Comparison of ENCODE assay signal across 1 cellular context in the genomic region with DNA sequence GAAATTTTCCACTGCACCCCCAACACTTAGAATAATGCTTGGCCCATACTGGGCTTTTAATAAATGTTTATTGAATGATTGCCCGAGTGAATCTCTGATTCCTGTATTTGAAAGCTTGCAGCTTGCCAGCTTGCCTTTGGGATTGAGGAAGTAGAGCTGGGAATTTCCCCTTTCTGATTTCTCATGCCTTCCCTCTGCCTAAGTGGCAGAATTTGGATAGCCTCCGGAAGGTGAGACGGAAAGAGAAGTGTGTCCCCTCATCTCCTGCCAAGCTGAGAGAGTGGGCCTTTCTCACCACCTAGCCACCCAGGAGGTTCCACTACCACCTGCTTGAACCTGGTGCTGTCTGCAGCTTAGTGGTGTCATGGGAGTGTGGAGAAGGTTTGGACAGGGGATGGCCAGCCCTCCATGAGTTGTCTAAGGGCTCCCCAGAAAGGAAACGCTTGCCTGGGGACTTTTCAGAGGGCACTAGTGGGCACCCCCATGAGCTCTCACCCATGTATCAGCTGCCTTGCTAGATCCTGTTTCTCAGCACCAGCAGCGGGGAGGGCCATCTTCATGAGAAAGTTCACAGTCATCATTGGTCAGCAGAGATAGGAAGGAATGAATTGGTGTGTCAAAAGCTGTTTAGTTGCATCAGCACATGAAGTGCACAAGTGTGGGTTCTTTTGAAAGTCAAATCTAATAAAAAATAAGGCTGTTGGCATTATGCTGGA.
TF ChIP-seq lines count a peak whose summit lies in the region.

No MANE protein-coding gene starts in this region.

TF ChIP-seq in HepG2, 621 proteins besides CTCF, POLR2A, EP300 and RAD21:
- TF ChIP-seq THYN1 (CRISPR knock-in tag; IDR thresholded peaks at IDR 0.05; ENCODE audit: borderline replicate concordance, low read depth), result no peak
- TF ChIP-seq LCORL (IDR thresholded peaks at IDR 0.05), result no peak
- TF ChIP-seq LCORL (CRISPR knock-in tag; IDR thresholded peaks at IDR 0.05), result no peak
- TF ChIP-seq, protein P1, sequence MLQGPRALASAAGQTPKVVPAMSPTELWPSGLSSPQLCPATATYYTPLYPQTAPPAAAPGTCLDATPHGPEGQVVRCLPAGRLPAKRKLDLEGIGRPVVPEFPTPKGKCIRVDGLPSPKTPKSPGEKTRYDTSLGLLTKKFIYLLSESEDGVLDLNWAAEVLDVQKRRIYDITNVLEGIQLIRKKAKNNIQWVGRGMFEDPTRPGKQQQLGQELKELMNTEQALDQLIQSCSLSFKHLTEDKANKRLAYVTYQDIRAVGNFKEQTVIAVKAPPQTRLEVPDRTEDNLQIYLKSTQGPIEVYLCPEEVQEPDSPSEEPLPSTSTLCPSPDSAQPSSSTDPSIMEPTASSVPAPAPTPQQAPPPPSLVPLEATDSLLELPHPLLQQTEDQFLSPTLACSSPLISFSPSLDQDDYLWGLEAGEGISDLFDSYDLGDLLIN (CRISPR knock-in tag; IDR thresholded peaks at IDR 0.05; ENCODE audit: borderline replicate concordance), result no peak
- TF ChIP-seq, protein P2, sequence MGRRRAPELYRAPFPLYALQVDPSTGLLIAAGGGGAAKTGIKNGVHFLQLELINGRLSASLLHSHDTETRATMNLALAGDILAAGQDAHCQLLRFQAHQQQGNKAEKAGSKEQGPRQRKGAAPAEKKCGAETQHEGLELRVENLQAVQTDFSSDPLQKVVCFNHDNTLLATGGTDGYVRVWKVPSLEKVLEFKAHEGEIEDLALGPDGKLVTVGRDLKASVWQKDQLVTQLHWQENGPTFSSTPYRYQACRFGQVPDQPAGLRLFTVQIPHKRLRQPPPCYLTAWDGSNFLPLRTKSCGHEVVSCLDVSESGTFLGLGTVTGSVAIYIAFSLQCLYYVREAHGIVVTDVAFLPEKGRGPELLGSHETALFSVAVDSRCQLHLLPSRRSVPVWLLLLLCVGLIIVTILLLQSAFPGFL (CRISPR knock-in tag; IDR thresholded peaks at IDR 0.05), result no peak
- TF ChIP-seq PHB2 (IDR thresholded peaks at IDR 0.05; ENCODE audit: partially characterized antibody), result no peak
- TF ChIP-seq, protein P3, sequence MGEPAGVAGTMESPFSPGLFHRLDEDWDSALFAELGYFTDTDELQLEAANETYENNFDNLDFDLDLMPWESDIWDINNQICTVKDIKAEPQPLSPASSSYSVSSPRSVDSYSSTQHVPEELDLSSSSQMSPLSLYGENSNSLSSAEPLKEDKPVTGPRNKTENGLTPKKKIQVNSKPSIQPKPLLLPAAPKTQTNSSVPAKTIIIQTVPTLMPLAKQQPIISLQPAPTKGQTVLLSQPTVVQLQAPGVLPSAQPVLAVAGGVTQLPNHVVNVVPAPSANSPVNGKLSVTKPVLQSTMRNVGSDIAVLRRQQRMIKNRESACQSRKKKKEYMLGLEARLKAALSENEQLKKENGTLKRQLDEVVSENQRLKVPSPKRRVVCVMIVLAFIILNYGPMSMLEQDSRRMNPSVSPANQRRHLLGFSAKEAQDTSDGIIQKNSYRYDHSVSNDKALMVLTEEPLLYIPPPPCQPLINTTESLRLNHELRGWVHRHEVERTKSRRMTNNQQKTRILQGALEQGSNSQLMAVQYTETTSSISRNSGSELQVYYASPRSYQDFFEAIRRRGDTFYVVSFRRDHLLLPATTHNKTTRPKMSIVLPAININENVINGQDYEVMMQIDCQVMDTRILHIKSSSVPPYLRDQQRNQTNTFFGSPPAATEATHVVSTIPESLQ (CRISPR knock-in tag; conservative IDR thresholded peaks at IDR 0.05), result no peak
- TF ChIP-seq ZNF292 (CRISPR knock-in tag; IDR thresholded peaks at IDR 0.05; ENCODE audit: borderline replicate concordance, low read depth), result no peak
- no peak for TF ChIP-seq TCF12 (IDR thresholded peaks at IDR 0.05)
- no peak for TF ChIP-seq TCF12 (CRISPR knock-in tag; IDR thresholded peaks at IDR 0.05)
- TF ChIP-seq, protein P4, sequence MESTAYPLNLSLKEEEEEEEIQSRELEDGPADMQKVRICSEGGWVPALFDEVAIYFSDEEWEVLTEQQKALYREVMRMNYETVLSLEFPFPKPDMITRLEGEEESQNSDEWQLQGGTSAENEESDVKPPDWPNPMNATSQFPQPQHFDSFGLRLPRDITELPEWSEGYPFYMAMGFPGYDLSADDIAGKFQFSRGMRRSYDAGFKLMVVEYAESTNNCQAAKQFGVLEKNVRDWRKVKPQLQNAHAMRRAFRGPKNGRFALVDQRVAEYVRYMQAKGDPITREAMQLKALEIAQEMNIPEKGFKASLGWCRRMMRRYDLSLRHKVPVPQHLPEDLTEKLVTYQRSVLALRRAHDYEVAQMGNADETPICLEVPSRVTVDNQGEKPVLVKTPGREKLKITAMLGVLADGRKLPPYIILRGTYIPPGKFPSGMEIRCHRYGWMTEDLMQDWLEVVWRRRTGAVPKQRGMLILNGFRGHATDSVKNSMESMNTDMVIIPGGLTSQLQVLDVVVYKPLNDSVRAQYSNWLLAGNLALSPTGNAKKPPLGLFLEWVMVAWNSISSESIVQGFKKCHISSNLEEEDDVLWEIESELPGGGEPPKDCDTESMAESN (CRISPR knock-in tag; conservative IDR thresholded peaks at IDR 0.05), result no peak
- TF ChIP-seq, protein P5, sequence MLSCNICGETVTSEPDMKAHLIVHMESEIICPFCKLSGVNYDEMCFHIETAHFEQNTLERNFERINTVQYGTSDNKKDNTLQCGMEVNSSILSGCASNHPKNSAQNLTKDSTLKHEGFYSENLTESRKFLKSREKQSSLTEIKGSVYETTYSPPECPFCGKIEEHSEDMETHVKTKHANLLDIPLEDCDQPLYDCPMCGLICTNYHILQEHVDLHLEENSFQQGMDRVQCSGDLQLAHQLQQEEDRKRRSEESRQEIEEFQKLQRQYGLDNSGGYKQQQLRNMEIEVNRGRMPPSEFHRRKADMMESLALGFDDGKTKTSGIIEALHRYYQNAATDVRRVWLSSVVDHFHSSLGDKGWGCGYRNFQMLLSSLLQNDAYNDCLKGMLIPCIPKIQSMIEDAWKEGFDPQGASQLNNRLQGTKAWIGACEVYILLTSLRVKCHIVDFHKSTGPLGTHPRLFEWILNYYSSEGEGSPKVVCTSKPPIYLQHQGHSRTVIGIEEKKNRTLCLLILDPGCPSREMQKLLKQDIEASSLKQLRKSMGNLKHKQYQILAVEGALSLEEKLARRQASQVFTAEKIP (CRISPR knock-in tag; IDR thresholded peaks at IDR 0.05; ENCODE audit: borderline replicate concordance), result no peak
- TF ChIP-seq SPEN (CRISPR knock-in tag; IDR thresholded peaks at IDR 0.05; ENCODE audit: low read depth), result no peak
- TF ChIP-seq ZNF136 (CRISPR knock-in tag; IDR thresholded peaks at IDR 0.05; ENCODE audit: low read depth), result no peak
- TF ChIP-seq SP140L (CRISPR knock-in tag; IDR thresholded peaks at IDR 0.05; ENCODE audit: borderline replicate concordance), result no peak
- no peak for TF ChIP-seq HDAC2 (CRISPR knock-in tag; IDR thresholded peaks at IDR 0.05)
- no peak for TF ChIP-seq ZNF619 (CRISPR knock-in tag; IDR thresholded peaks at IDR 0.05)
